In the genomic region with DNA sequence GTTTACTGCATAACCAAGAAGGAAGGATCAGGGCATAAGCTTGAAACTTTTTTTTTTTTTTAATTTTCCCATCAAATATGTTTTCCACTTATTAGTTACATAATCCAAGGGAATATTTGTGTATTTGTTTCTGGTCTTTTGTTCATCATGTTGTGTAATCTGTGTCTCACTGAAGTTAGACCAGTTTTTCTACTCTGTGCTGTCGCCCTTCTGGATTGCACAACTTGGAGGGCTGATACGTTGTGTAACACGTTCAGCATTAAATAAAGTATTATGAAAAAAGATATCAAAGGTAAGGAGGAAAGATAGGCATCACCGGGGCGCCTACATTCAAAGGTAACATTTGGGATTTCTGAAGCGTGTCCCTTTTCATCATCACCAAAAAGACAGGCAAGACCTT, we compare ENCODE assay signal across 17 cellular contexts. TPM values are rescaled to one million over a fixed set of nuclear protein-coding genes. Genes with fewer than 3 reads are reported as not detected.
DNase-seq lines count a peak whose midpoint lies in the region; ATAC-seq and TF ChIP-seq lines count a peak whose summit lies in the region.
"Had no signal": no experiment of that assay in that cellular context is flagged by ENCODE, and none has a peak within 500 bp of the region (broad histone marks: within the 10 kb centered on the region; RNA-seq: fewer than 3 reads in every experiment).

No MANE protein-coding gene starts in this region.

- H3K27ac ChIP-seq in lower lobe of right lung, result no peak overlapping the region

- intact Hi-C loops in Caco-2 (cut with micrococcal nuclease; ENCODE audit: unreplicated experiment), result loop anchor here (1.0 to 5.0 kb wide), 3 partner anchors 67 to 172 kb away; a partner anchor contains a TSS
- intact Hi-C loops in lower lobe of right lung (cut with DNase I), result no loop called here

- H3K27me3 Mint-ChIP-seq in Caco-2 (ENCODE audit: insufficient read depth, unreplicated experiment), result no peaks in the 10 kb centered on the region
- peaks cover 24% of the 10 kb centered on the region for H3K27me3 Mint-ChIP-seq in HFFc6 (ENCODE audit: insufficient read depth)

- ATAC-seq in lower lobe of right lung (peak; percentile 15 to 55), GM21360 (IDR thresholded peaks at IDR 0.05; ENCODE audit: unreplicated experiment) (no peak), HG02623 (IDR thresholded peaks at IDR 0.05; ENCODE audit: unreplicated experiment) (no peak), HG03565 (IDR thresholded peaks at IDR 0.05; ENCODE audit: unreplicated experiment) (no peak)
- ATAC-seq: activated CD8-positive, alpha-beta T cell treated with anti-CD3 and anti-CD28 coated beads, Interleukin-2, amount 10 ng/mL, durations not matched to agents 7 days and 5 days; left colon; naive thymus-derived CD4-positive, alpha-beta T cell; stimulated activated memory B cell treated with anti-CD40 and anti-IgM and Interleukin-4, amounts not matched to agents 10 μg/mL and 1 μg/mL and 100 μg/mL, for 72 hours had no signal

- H3K4me1 ChIP-seq in Caco-2 (peaks cover 42% of the 10 kb centered on the region), lower lobe of right lung (peaks cover 34% of the 10 kb centered on the region)

- H3K4me1 Mint-ChIP-seq in Caco-2 (ENCODE audit: low read depth, unreplicated experiment) (peaks cover 22% of the 10 kb centered on the region), HFFc6 (ENCODE audit: low read depth) (peaks cover 18% of the 10 kb centered on the region)

- CTCF ChIA-PET in Caco-2 (lab: Charles Lee), result interaction anchor here (1.4 kb wide), 1 partner anchor 173 kb away, joined by 3 read pairs; no protein-coding TSS in a partner anchor

- H3K4me3 Mint-ChIP-seq in Caco-2 (ENCODE audit: unreplicated experiment) (peak overlapping the region; percentile 35), HFFc6 (no peak overlapping the region)
- H3K4me3 Mint-ChIP-seq: activated CD8-positive, alpha-beta T cell treated with anti-CD3 and anti-CD28 coated beads, Interleukin-2, amount 10 ng/mL, durations not matched to agents 7 days and 5 days; stimulated activated memory B cell treated with anti-CD40 and anti-IgM and Interleukin-4, amounts not matched to agents 10 μg/mL and 1 μg/mL and 100 μg/mL, for 72 hours had no signal

- no peak for TF ChIP-seq POLR2A in NB4 (IDR thresholded peaks at IDR 0.05; ENCODE audit: extremely low read depth, insufficient read length)

- no peaks in the 10 kb centered on the region for H3K27me3 ChIP-seq in Caco-2 (replicated peaks; ENCODE audit: control insufficient read depth, insufficient read depth, low read length)
- peaks cover 40% of the 10 kb centered on the region for H3K27me3 ChIP-seq in lower lobe of right lung (ENCODE audit: low read depth)

- POLR2A ChIA-PET in Caco-2 (lab: Charles Lee), result interaction anchor here (0.5 kb wide), 1 partner anchor 312 kb away, joined by 4 read pairs; no protein-coding TSS in a partner anchor

- H3K9me3 Mint-ChIP-seq in Caco-2 (ENCODE audit: unreplicated experiment) (peaks cover 13% of the 10 kb centered on the region), HFFc6 (no peaks in the 10 kb centered on the region)
- H3K9me3 Mint-ChIP-seq: stimulated activated memory B cell treated with anti-CD40 and anti-IgM and Interleukin-4, amounts not matched to agents 10 μg/mL and 1 μg/mL and 100 μg/mL, for 72 hours had no signal

- H3K36me3 Mint-ChIP-seq in Caco-2 (ENCODE audit: insufficient read depth, unreplicated experiment) (peaks cover 35% of the 10 kb centered on the region), HFFc6 (ENCODE audit: low read depth) (no peaks in the 10 kb centered on the region; the same call in 1 of the 2 replicates)
- H3K36me3 Mint-ChIP-seq: stimulated activated memory B cell treated with anti-CD40 and anti-IgM and Interleukin-4, amounts not matched to agents 10 μg/mL and 1 μg/mL and 100 μg/mL, for 72 hours had no signal

- BruUV-seq in Caco-2 (replicated peaks; lab: Mats Ljungman, UMichigan), result no TSS peak

- peak; percentile 68 to 75 for DNase-seq in Caco-2
- peak; percentile 75 for DNase-seq in NB4 (ENCODE audit: low read depth)
- peak; percentile 48 for DNase-seq in choroid plexus epithelial cell (ENCODE audit: low read depth)
- DNase-seq in lower lobe of right lung, result no peak
- no peak for DNase-seq in HFFc6
- DNase-seq: activated CD8-positive, alpha-beta T cell treated with anti-CD3 and anti-CD28 coated beads, Interleukin-2, amount 10 ng/mL, durations not matched to agents 7 days and 5 days; naive thymus-derived CD4-positive, alpha-beta T cell; NCI-H345; RPMI8226; stimulated activated CD4-positive, alpha-beta T cell treated with anti-CD3 and anti-CD28 coated beads, Interleukin-4, amount 100 ng/mL, for 24 hours had no signal

- H3K4me3 ChIP-seq in Caco-2 (ENCODE audit: low read depth, low read length), result no peak overlapping the region
- no peak overlapping the region for H3K4me3 ChIP-seq in NB4 (ENCODE audit: low read depth, low read length)
- H3K4me3 ChIP-seq in choroid plexus epithelial cell (ENCODE audit: low read depth, low read length), result no peak overlapping the region
- no peak overlapping the region for H3K4me3 ChIP-seq in lower lobe of right lung

- no peaks in the 10 kb centered on the region for H3K36me3 ChIP-seq in Caco-2 (ENCODE audit: control insufficient read depth, insufficient read depth, low read length)
- no peaks in the 10 kb centered on the region for H3K36me3 ChIP-seq in lower lobe of right lung

- TF ChIP-seq CTCF in Caco-2 (IDR thresholded peaks at IDR 0.05; ENCODE audit: insufficient read depth in 1 of 2, low read depth in 1 of 2, low read length in 1 of 2, severe bottlenecking in 1 of 2, unreplicated experiment in 1 of 2) (no peak), NB4 (IDR thresholded peaks at IDR 0.05; ENCODE audit: low read depth, low read length) (no peak), choroid plexus epithelial cell (conservative IDR thresholded peaks at IDR 0.05; ENCODE audit: low read depth, low read length) (no peak), lower lobe of right lung (IDR thresholded peaks at IDR 0.05) (no peak), HFFc6 (IDR thresholded peaks at IDR 0.05) (no peak)

- H3K27ac Mint-ChIP-seq in Caco-2 (ENCODE audit: unreplicated experiment) (peak overlapping the region; percentile 64), HFFc6 (no peak overlapping the region)
- H3K27ac Mint-ChIP-seq: activated CD8-positive, alpha-beta T cell treated with anti-CD3 and anti-CD28 coated beads, Interleukin-2, amount 10 ng/mL, durations not matched to agents 7 days and 5 days; naive thymus-derived CD4-positive, alpha-beta T cell; stimulated activated memory B cell treated with anti-CD40 and anti-IgM and Interleukin-4, amounts not matched to agents 10 μg/mL and 1 μg/mL and 100 μg/mL, for 72 hours; T-helper 2 cell treated with Interferon-gamma antibody and Interleukin-4, amounts not matched to agents 5 μg/mL and 100 μg/mL, for 36 hours had no signal

- H3K9me3 ChIP-seq in Caco-2 (no peaks in the 10 kb centered on the region), lower lobe of right lung (no peaks in the 10 kb centered on the region)

RNA-seq across cellular contexts. Expression of a gene that starts 3.3 kb away (rescaled TPM):
- total RNA-seq in Caco-2 (2022) (38.1 and 38.4 TPM in 2 replicates), lower lobe of right lung (0.95 TPM)
- total RNA-seq in HFFc6 (2021; fragmentation: NEBNext Ultra II Directional; extraction: Animal tissue kit (Norgen Biotek cat#: 25700)), result 1 to 10 TPM; 1.5 to 4.3 (median 3.4) TPM

RNA-seq across cellular contexts. Expression of a gene that starts 42.3 kb away (rescaled TPM):
- total RNA-seq in Caco-2 (2022) (not detected in 2 replicates), lower lobe of right lung (not detected)
- not detected for total RNA-seq in HFFc6 (2021; fragmentation: NEBNext Ultra II Directional; extraction: Animal tissue kit (Norgen Biotek cat#: 25700))
- total RNA-seq: activated CD8-positive, alpha-beta T cell treated with anti-CD3 and anti-CD28 coated beads, Interleukin-2, amount 10 ng/mL, durations not matched to agents 7 days and 5 days; left colon; M059J; naive thymus-derived CD4-positive, alpha-beta T cell had no signal

Comparison
In these comparisons a context has a peak if more than half of its experiments do, and no peak if none do; other contexts are left out.
1. DNase-seq: peak in Caco-2 (2 of 2), NB4 (single experiment) and choroid plexus epithelial cell (single experiment); none in lower lobe of right lung (single experiment) and HFFc6 (single experiment).
2. ATAC-seq: peak in lower lobe of right lung (2 of 2); none in GM21360 (single experiment), HG02623 (single experiment) and HG03565 (single experiment).